20 cellular contexts compared by ENCODE assay signal in genomic region chr1:54302549-54302948, GRCh38.
DNase-seq lines count a peak whose midpoint lies in the region; ATAC-seq and TF ChIP-seq lines count a peak whose summit lies in the region.
"Had no signal": no experiment of that assay in that cellular context is flagged by ENCODE, and none has a peak within 500 bp of the region (broad histone marks: within the 10 kb centered on the region; RNA-seq: fewer than 3 reads in every experiment).

No MANE protein-coding gene starts in this region.

- H3K4me3 ChIP-seq in CD8-positive, alpha-beta T cell (ENCODE audit: low read depth, low read length) = no peak overlapping the region
- H3K4me3 ChIP-seq in WERI-Rb-1 (ENCODE audit: low read depth, low read length) (no peak overlapping the region), adrenal gland (no peak overlapping the region)
- H3K4me3 ChIP-seq: GM12878, GM23248, Peyer's patch, SJCRH30 had no signal

- H3K36me3 Mint-ChIP-seq in CD8-positive, alpha-beta T cell = no peaks in the 10 kb centered on the region
- H3K36me3 Mint-ChIP-seq in glutamatergic neuron (ENCODE audit: unreplicated experiment) = no peaks in the 10 kb centered on the region
- H3K36me3 Mint-ChIP-seq in nephron progenitor cell (ENCODE audit: low read depth) = peaks cover 7% of the 10 kb centered on the region

- no peaks in the 10 kb centered on the region for H3K27me3 Mint-ChIP-seq in CD8-positive, alpha-beta T cell (ENCODE audit: low read depth)
- H3K27me3 Mint-ChIP-seq in glutamatergic neuron (ENCODE audit: unreplicated experiment) (peaks cover 52% of the 10 kb centered on the region), nephron progenitor cell (ENCODE audit: low read depth, poor library complexity) (peaks cover 5% of the 10 kb centered on the region)
- H3K27me3 Mint-ChIP-seq: CD4-positive, CD25-positive, alpha-beta regulatory T cell had no signal

- peak overlapping the region; percentile 92 for H3K27ac Mint-ChIP-seq in CD8-positive, alpha-beta T cell
- peak overlapping the region; percentile 93 for H3K27ac Mint-ChIP-seq in glutamatergic neuron (ENCODE audit: unreplicated experiment)
- peak overlapping the region; percentile 66 for H3K27ac Mint-ChIP-seq in nephron progenitor cell

- no peak for TF ChIP-seq POLR2A in adrenal gland (IDR thresholded peaks at IDR 0.05)

- peaks cover 90% of the 10 kb centered on the region for H3K4me1 Mint-ChIP-seq in CD8-positive, alpha-beta T cell (ENCODE audit: low read depth)
- H3K4me1 Mint-ChIP-seq in glutamatergic neuron (ENCODE audit: low read depth, unreplicated experiment) (peaks cover 90% of the 10 kb centered on the region), nephron progenitor cell (peaks cover 100% of the 10 kb centered on the region)

- no peaks in the 10 kb centered on the region for H3K9me3 ChIP-seq in CD8-positive, alpha-beta T cell (ENCODE audit: low read length)
- H3K9me3 ChIP-seq in WERI-Rb-1 (ENCODE audit: severe bottlenecking) (no peaks in the 10 kb centered on the region), adrenal gland (replicated peaks in 1 of 3) (no peaks in the 10 kb centered on the region)
- H3K9me3 ChIP-seq: Caco-2, Peyer's patch, SJCRH30 had no signal

- no peak overlapping the region for H3K27ac ChIP-seq in CD8-positive, alpha-beta T cell (ENCODE audit: low read depth, low read length)
- peak overlapping the region; percentile 94 for H3K27ac ChIP-seq in WERI-Rb-1
- peak overlapping the region in 1 of 5 donors; percentile 64 for H3K27ac ChIP-seq in adrenal gland
- H3K27ac ChIP-seq: GM23248, KMS-11, Peyer's patch, SJCRH30 had no signal

- intact Hi-C loops in CD8-positive, alpha-beta T cell (cut with DNase I, micrococcal nuclease) = no loop called here
- intact Hi-C loops in adrenal gland (cut with DNase I) = loop anchor here in 1 of 2 donors (10.0 kb wide), 1 partner anchor 192 kb away; no protein-coding TSS in a partner anchor

- POLR2A ChIA-PET in CD8-positive, alpha-beta T cell (lab: Charles Lee) = no interaction called here

- no peaks in the 10 kb centered on the region for H3K9me3 Mint-ChIP-seq in CD8-positive, alpha-beta T cell
- H3K9me3 Mint-ChIP-seq in glutamatergic neuron (ENCODE audit: unreplicated experiment) = peaks cover 71% of the 10 kb centered on the region
- no peaks in the 10 kb centered on the region for H3K9me3 Mint-ChIP-seq in nephron progenitor cell
- H3K9me3 Mint-ChIP-seq: CD4-positive, CD25-positive, alpha-beta regulatory T cell had no signal

- no peaks in the 10 kb centered on the region for H3K36me3 ChIP-seq in CD8-positive, alpha-beta T cell (ENCODE audit: insufficient read depth, low read length)
- peaks cover 20% of the 10 kb centered on the region for H3K36me3 ChIP-seq in WERI-Rb-1
- no peaks in the 10 kb centered on the region for H3K36me3 ChIP-seq in adrenal gland (replicated peaks in 1 of 2)
- H3K36me3 ChIP-seq: Peyer's patch, SJCRH30 had no signal

- CTCF ChIA-PET in CD8-positive, alpha-beta T cell (lab: Charles Lee) = interaction anchor here (2.1 kb wide), 1 partner anchor 13 kb away, joined by 5 read pairs; no protein-coding TSS in a partner anchor

- no peaks in the 10 kb centered on the region for H3K27me3 ChIP-seq in CD8-positive, alpha-beta T cell (ENCODE audit: insufficient read depth, low read length)
- H3K27me3 ChIP-seq in WERI-Rb-1 (ENCODE audit: insufficient read depth, low read depth, severe bottlenecking) = no peaks in the 10 kb centered on the region
- no peaks in the 10 kb centered on the region for H3K27me3 ChIP-seq in adrenal gland
- H3K27me3 ChIP-seq: Peyer's patch, SJCRH30 had no signal

- peaks cover 85% of the 10 kb centered on the region for H3K4me1 ChIP-seq in CD8-positive, alpha-beta T cell (ENCODE audit: insufficient read depth, low read length)
- peaks cover 6 to 27% of the 10 kb centered on the region in 2 donors for H3K4me1 ChIP-seq in adrenal gland (replicated peaks in 1 of 2)
- H3K4me1 ChIP-seq: Caco-2 had no signal

- no peak for TF ChIP-seq CTCF in CD8-positive, alpha-beta T cell (IDR thresholded peaks at IDR 0.05)
- TF ChIP-seq CTCF in WERI-Rb-1 (IDR thresholded peaks at IDR 0.05; ENCODE audit: low read depth, low read length) (no peak), glutamatergic neuron (IDR thresholded peaks at IDR 0.05; ENCODE audit: partially characterized antibody, unreplicated experiment) (no peak), nephron progenitor cell (IDR thresholded peaks at IDR 0.05) (no peak), adrenal gland (IDR thresholded peaks at IDR 0.05) (no peak)

- H3K4me3 Mint-ChIP-seq in CD8-positive, alpha-beta T cell = peak overlapping the region; percentile 56
- H3K4me3 Mint-ChIP-seq in glutamatergic neuron (ENCODE audit: unreplicated experiment) (peak overlapping the region; percentile 73), nephron progenitor cell (no peak overlapping the region)

- peak; percentile 51 for ATAC-seq in CD8-positive, alpha-beta T cell
- ATAC-seq in HG03097 (IDR thresholded peaks at IDR 0.05; ENCODE audit: low FRiP score, unreplicated experiment) = no peak
- ATAC-seq: GM12878, HCT116 had no signal

- no peak for DNase-seq in CD8-positive, alpha-beta T cell
- DNase-seq in WERI-Rb-1 (no peak), glutamatergic neuron (no peak), nephron progenitor cell (no peak), NCI-H1694 treated with DMSO at 0.1 percent for 48 hours (lab: John Stamatoyannopoulos, UW) (no peak), adrenal gland (no peak)
- DNase-seq: Caco-2; CD4-positive, CD25-positive, alpha-beta regulatory T cell; DMS 273 treated with DMSO at 0.1 percent for 48 hours; DND-41; GM23248; IMR-90; NCI-H1694; NCI-H524 treated with DMSO at 0.1 percent for 48 hours; Peyer's patch had no signal

- 93 to 94% (median 94%) methylated on average over 5 of the region's 5 CpGs for WGBS in adrenal gland, 4 donors
